In the genomic region with DNA sequence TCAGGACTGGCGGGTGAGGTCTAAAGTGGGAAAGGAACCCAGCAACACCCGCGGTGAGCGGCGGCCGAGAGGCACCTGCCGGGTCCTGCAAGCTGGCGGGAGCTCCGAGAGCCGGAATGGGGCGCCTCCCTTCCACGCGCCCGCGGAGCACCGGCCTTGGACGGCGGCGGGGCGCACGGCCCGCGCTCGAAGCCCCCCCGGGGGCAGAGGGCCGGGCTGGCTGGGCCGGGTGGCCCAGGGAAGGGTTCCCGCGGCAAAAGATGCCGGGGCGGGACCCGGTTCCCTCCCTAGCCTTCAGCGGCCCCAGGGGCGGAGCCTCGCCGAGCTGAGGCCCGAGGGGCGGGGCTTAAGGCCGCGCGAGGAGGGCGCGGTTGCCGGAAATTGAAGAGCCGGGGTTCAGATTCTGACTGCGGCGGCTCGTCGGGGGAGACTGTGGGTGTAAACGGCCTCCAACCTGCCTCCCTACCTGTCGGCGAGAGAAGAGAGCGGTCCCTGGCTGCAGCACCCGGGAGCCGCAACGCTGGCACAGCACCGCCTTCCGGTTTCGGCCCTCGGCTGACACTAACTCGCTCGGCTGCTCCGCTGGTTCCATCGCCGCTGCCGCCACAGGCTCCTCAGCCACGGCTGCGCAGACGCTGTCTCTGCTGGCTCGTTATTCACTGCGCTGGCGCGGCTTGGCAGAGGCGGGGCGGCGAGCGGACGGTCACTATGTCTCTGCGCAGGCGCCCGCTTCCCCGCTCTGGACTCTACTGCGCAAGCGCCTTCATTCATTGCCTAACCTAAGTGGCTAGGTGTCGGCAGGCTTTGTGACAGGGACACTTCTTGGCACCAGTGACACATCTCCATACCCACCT, we compare ENCODE assay signal across 8 cellular contexts. TPM values are rescaled to one million over a fixed set of nuclear protein-coding genes. Genes with fewer than 3 reads are reported as not detected.
DNase-seq lines count a peak whose midpoint lies in the region; ATAC-seq and TF ChIP-seq lines count a peak whose summit lies in the region.

A gene (minus strand): TSS at position 643 of the 854 bp plus-strand sequence. CDS start 51 bp downstream, at position 592.

- no peak for TF ChIP-seq EP300 in gastroesophageal sphincter (IDR thresholded peaks at IDR 0.05)

- peaks cover 24% of the 10 kb centered on the region for H3K4me1 Mint-ChIP-seq in activated naive CD4-positive, alpha-beta T cell treated with anti-CD3 and anti-CD28 coated beads for 36 hours (ENCODE audit: low read depth)

- ATAC-seq in gastroesophageal sphincter, result peak; percentile 99

- H3K9me3 ChIP-seq in gastroesophageal sphincter, result no peaks in the 10 kb centered on the region

- peaks cover 0 to 36% of the 10 kb centered on the region in 2 donors for H3K36me3 ChIP-seq in gastroesophageal sphincter

- peak within 1 kb of the TSS; percentile 96 for H3K27ac Mint-ChIP-seq in activated naive CD4-positive, alpha-beta T cell treated with anti-CD3 and anti-CD28 coated beads for 36 hours

- no peak for TF ChIP-seq CTCF in HFF-Myc (IDR thresholded peaks at IDR 0.05; ENCODE audit: low read depth, low read length, missing control alignments)
- peak in 2 of 4 experiments; percentile 2 to 35 for TF ChIP-seq CTCF in gastroesophageal sphincter (IDR thresholded peaks at IDR 0.05)

- peak; percentile 58 for DNase-seq in GM04503 (ENCODE audit: low read depth)
- peak; percentile 73 for DNase-seq in HFF-Myc (ENCODE audit: extremely low read depth, low read depth)
- peak; percentile 97 for DNase-seq in NAMALWA (ENCODE audit: low spot score)
- peak; percentile 95 for DNase-seq in SK-N-DZ (ENCODE audit: low spot score)
- DNase-seq in activated naive CD4-positive, alpha-beta T cell treated with anti-CD3 and anti-CD28 coated beads for 36 hours, result peak; percentile 97
- peak; percentile 59 to 97 (median 90) for DNase-seq in nucleus accumbens (lab: John Stamatoyannopoulos, UW)

- H3K4me1 ChIP-seq in gastroesophageal sphincter, result peaks cover 0 to 19% (median 4%) of the 10 kb centered on the region in 3 donors

- peak within 1 kb of the TSS; percentile 41 to 96 (median 96) for H3K27ac ChIP-seq in gastroesophageal sphincter
- H3K27ac ChIP-seq in temporal lobe (ENCODE audit: low read depth, low read length), result peak within 1 kb of the TSS; percentile 78

- H3K4me3 Mint-ChIP-seq in activated naive CD4-positive, alpha-beta T cell treated with anti-CD3 and anti-CD28 coated beads for 36 hours, result peak within 1 kb of the TSS; percentile 94

- intact Hi-C loops in activated naive CD4-positive, alpha-beta T cell treated with anti-CD3 and anti-CD28 coated beads for 36 hours (cut with micrococcal nuclease), result loop anchor here (1.0 to 2.0 kb wide), 8 partner anchors 38 to 546 kb away; a partner anchor contains a TSS

- WGBS in gastroesophageal sphincter (ENCODE audit: low coverage in 1 of 2), 2 donors, result 0% methylated on average over 1 to 12 of the region's 85 CpGs

- CTCF ChIA-PET in activated naive CD4-positive, alpha-beta T cell treated with anti-CD3 and anti-CD28 coated beads for 36 hours (lab: Charles Lee), result interaction anchor here (0.5 kb wide), 1 partner anchor 322 kb away, joined by 3 read pairs; no protein-coding TSS in a partner anchor

- H3K9me3 Mint-ChIP-seq in activated naive CD4-positive, alpha-beta T cell treated with anti-CD3 and anti-CD28 coated beads for 36 hours, result no peaks in the 10 kb centered on the region

- peak within 1 kb of the TSS; percentile 73 for H3K4me3 ChIP-seq in HFF-Myc (replicated peaks; ENCODE audit: low read depth, low read length)
- H3K4me3 ChIP-seq in gastroesophageal sphincter, result peak within 1 kb of the TSS; percentile 65 to 93

- H3K36me3 Mint-ChIP-seq in activated naive CD4-positive, alpha-beta T cell treated with anti-CD3 and anti-CD28 coated beads for 36 hours (ENCODE audit: low read depth), result peaks cover 8% of the 10 kb centered on the region

- TF ChIP-seq POLR2A in gastroesophageal sphincter (IDR thresholded peaks at IDR 0.05), result peak; percentile 74

- no peaks in the 10 kb centered on the region for H3K27me3 ChIP-seq in gastroesophageal sphincter

- no peaks in the 10 kb centered on the region for H3K27me3 Mint-ChIP-seq in activated naive CD4-positive, alpha-beta T cell treated with anti-CD3 and anti-CD28 coated beads for 36 hours (ENCODE audit: low read depth)

RNA-seq across cellular contexts. Expression of the gene that starts here (rescaled TPM):
- polyA plus RNA-seq in SK-N-DZ (2014; cell fraction: cytosol; rRNA removed), result 3.4 and 3.6 TPM in 2 replicates
- polyA plus RNA-seq in SK-N-DZ (2014; cell fraction: nucleus; rRNA removed), result 2.0 and 2.5 TPM in 2 replicates
- 1 to 10 TPM; 5.9 to 6.2 TPM for total RNA-seq in activated naive CD4-positive, alpha-beta T cell treated with anti-CD3 and anti-CD28 coated beads for 36 hours
- 1 to 10 TPM; 4.7 to 7.3 (median 6.1) TPM for total RNA-seq in gastroesophageal sphincter
- total RNA-seq in temporal lobe, result 10.1 TPM

Comparison
In these comparisons a context has a peak if more than half of its experiments do, and no peak if none do; other contexts are left out.
1. Peak in every context shown above with its lines: DNase-seq, ATAC-seq, H3K4me3 ChIP-seq and H3K27ac ChIP-seq.